ENCODE assay signal across 26 cellular contexts in genomic region chr9:110208031-110208430, GRCh38. TPM values are rescaled to one million over a fixed set of nuclear protein-coding genes. Genes with fewer than 3 reads are reported as not detected.
A peak's percentile ranks its signal among the peaks of the same experiment; 100 is the strongest.
DNase-seq lines count a peak whose midpoint lies in the region; ATAC-seq and TF ChIP-seq lines count a peak whose summit lies in the region.
"Had no signal": no experiment of that assay in that cellular context is flagged by ENCODE, and none has a peak within 500 bp of the region (broad histone marks: within the 10 kb centered on the region; RNA-seq: fewer than 3 reads in every experiment).

A gene with protein sequence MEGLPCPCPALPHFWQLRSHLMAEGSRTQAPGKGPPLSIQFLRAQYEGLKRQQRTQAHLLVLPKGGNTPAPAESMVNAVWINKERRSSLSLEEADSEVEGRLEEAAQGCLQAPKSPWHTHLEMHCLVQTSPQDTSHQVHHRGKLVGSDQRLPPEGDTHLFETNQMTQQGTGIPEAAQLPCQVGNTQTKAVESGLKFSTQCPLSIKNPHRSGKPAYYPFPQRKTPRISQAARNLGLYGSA (minus strand): TSS chr9:110208159. CDS start chr9:110207579, 580 bp downstream.

- no peaks in the 10 kb centered on the region for H3K36me3 Mint-ChIP-seq in dendritic cell treated with granulocyte-macrophage colony-stimulating factor and Interleukin-4, amounts not matched to agents 40 ng/mL and 50 ng/mL, for 4 days (ENCODE audit: low read depth)
- H3K36me3 Mint-ChIP-seq in activated T-cell treated with anti-CD3 and anti-CD28 coated beads, Interleukin-2, amount 50 U/mL, for 72 hours (ENCODE audit: insufficient read depth in 2 of 2), result no peaks in the 10 kb centered on the region
- H3K36me3 Mint-ChIP-seq: activated naive CD8-positive, alpha-beta T cell; stimulated activated memory B cell treated with anti-CD40 and anti-IgM and Interleukin-4, amounts not matched to agents 10 μg/mL and 1 μg/mL and 100 μg/mL, for 72 hours had no signal

- TF ChIP-seq EP300 in Ishikawa (IDR thresholded peaks at IDR 0.05; ENCODE audit: borderline replicate concordance) (no peak), stomach (IDR thresholded peaks at IDR 0.05) (no peak)

- H3K9me3 ChIP-seq in lower lobe of right lung (no peaks in the 10 kb centered on the region), stomach (no peaks in the 10 kb centered on the region)
- H3K9me3 ChIP-seq: sigmoid colon, tibial nerve had no signal

- 29 to 65% (median 37%) methylated on average over 9 of the region's 9 CpGs for WGBS in stomach, 5 donors

- TF ChIP-seq CTCF in lower lobe of right lung (IDR thresholded peaks at IDR 0.05) (no peak), stomach (IDR thresholded peaks at IDR 0.05) (no peak)

- intact Hi-C loops in dendritic cell treated with granulocyte-macrophage colony-stimulating factor and Interleukin-4, amounts not matched to agents 40 ng/mL and 50 ng/mL, for 4 days (cut with micrococcal nuclease), result no loop called here
- intact Hi-C loops in lower lobe of right lung (cut with DNase I) (no loop called here), stomach (cut with DNase I; ENCODE audit: low total_unique reads) (no loop called here)

- no peaks in the 10 kb centered on the region for H3K9me3 Mint-ChIP-seq in dendritic cell treated with granulocyte-macrophage colony-stimulating factor and Interleukin-4, amounts not matched to agents 40 ng/mL and 50 ng/mL, for 4 days
- peaks cover 0 to 2% of the 10 kb centered on the region in 2 donors for H3K9me3 Mint-ChIP-seq in activated T-cell treated with anti-CD3 and anti-CD28 coated beads, Interleukin-2, amount 50 U/mL, for 72 hours
- H3K9me3 Mint-ChIP-seq: effector memory CD8-positive, alpha-beta T cell; IgD-negative memory B cell had no signal

- ATAC-seq in lower lobe of right lung, result peak; percentile 63 to 64
- no peak for ATAC-seq in GM18520 (IDR thresholded peaks at IDR 0.05; ENCODE audit: unreplicated experiment)
- no peak for ATAC-seq in activated T-cell treated with anti-CD3 and anti-CD28 coated beads, Interleukin-2, amount 50 U/mL, for 72 hours (replicated peaks in 1 of 2)
- ATAC-seq: effector memory CD8-positive, alpha-beta T cell; left cardiac atrium; stimulated activated memory B cell treated with anti-CD40 and anti-IgM and Interleukin-4, amounts not matched to agents 10 μg/mL and 1 μg/mL and 100 μg/mL, for 72 hours had no signal

- H3K4me1 Mint-ChIP-seq in dendritic cell treated with granulocyte-macrophage colony-stimulating factor and Interleukin-4, amounts not matched to agents 40 ng/mL and 50 ng/mL, for 4 days (ENCODE audit: low read depth), result no peaks in the 10 kb centered on the region
- no peaks in the 10 kb centered on the region for H3K4me1 Mint-ChIP-seq in activated T-cell treated with anti-CD3 and anti-CD28 coated beads, Interleukin-2, amount 50 U/mL, for 72 hours (ENCODE audit: low read depth)
- H3K4me1 Mint-ChIP-seq: stimulated activated memory B cell treated with anti-CD40 and anti-IgM and Interleukin-4, amounts not matched to agents 10 μg/mL and 1 μg/mL and 100 μg/mL, for 72 hours had no signal

- H3K4me3 ChIP-seq in lower lobe of right lung, result peak within 1 kb of the TSS; percentile 43
- peak within 1 kb of the TSS; percentile 23 to 40 (median 36) for H3K4me3 ChIP-seq in stomach
- H3K4me3 ChIP-seq: GM23248, sigmoid colon, tibial nerve had no signal

- H3K27ac Mint-ChIP-seq in dendritic cell treated with granulocyte-macrophage colony-stimulating factor and Interleukin-4, amounts not matched to agents 40 ng/mL and 50 ng/mL, for 4 days, result peak within 1 kb of the TSS; percentile 10
- H3K27ac Mint-ChIP-seq in activated T-cell treated with anti-CD3 and anti-CD28 coated beads, Interleukin-2, amount 50 U/mL, for 72 hours, result no peak within 1 kb of the TSS
- H3K27ac Mint-ChIP-seq: activated naive CD8-positive, alpha-beta T cell; effector memory CD8-positive, alpha-beta T cell; IgD-negative memory B cell; stimulated activated memory B cell treated with anti-CD40 and anti-IgM and Interleukin-4, amounts not matched to agents 10 μg/mL and 1 μg/mL and 100 μg/mL, for 72 hours had no signal

- H3K27me3 Mint-ChIP-seq in dendritic cell treated with granulocyte-macrophage colony-stimulating factor and Interleukin-4, amounts not matched to agents 40 ng/mL and 50 ng/mL, for 4 days, result peaks cover 9% of the 10 kb centered on the region
- H3K27me3 Mint-ChIP-seq in activated T-cell treated with anti-CD3 and anti-CD28 coated beads, Interleukin-2, amount 50 U/mL, for 72 hours (ENCODE audit: low read depth), result peaks cover 31% of the 10 kb centered on the region
- H3K27me3 Mint-ChIP-seq: activated naive CD8-positive, alpha-beta T cell had no signal

- H3K4me3 Mint-ChIP-seq in dendritic cell treated with granulocyte-macrophage colony-stimulating factor and Interleukin-4, amounts not matched to agents 40 ng/mL and 50 ng/mL, for 4 days, result no peak within 1 kb of the TSS
- no peak within 1 kb of the TSS for H3K4me3 Mint-ChIP-seq in activated T-cell treated with anti-CD3 and anti-CD28 coated beads, Interleukin-2, amount 50 U/mL, for 72 hours
- H3K4me3 Mint-ChIP-seq: activated naive CD8-positive, alpha-beta T cell; effector memory CD8-positive, alpha-beta T cell; IgD-negative memory B cell; stimulated activated memory B cell treated with anti-CD40 and anti-IgM and Interleukin-4, amounts not matched to agents 10 μg/mL and 1 μg/mL and 100 μg/mL, for 72 hours had no signal

- H3K36me3 ChIP-seq in lower lobe of right lung (no peaks in the 10 kb centered on the region), stomach (no peaks in the 10 kb centered on the region)
- H3K36me3 ChIP-seq: sigmoid colon, tibial nerve had no signal

- H3K4me1 ChIP-seq in lower lobe of right lung (no peaks in the 10 kb centered on the region), stomach (peaks cover 0 to 21% (median 13%) of the 10 kb centered on the region in 4 donors)
- H3K4me1 ChIP-seq: sigmoid colon, tibial nerve had no signal

- no peak for TF ChIP-seq RAD21 in Ishikawa (IDR thresholded peaks at IDR 0.05; ENCODE audit: low read depth)

- no peak for TF ChIP-seq POLR2A in stomach (IDR thresholded peaks at IDR 0.05)

- H3K27me3 ChIP-seq in lower lobe of right lung (ENCODE audit: low read depth) (no peaks in the 10 kb centered on the region), stomach (peaks cover 0 to 10% (median 0%) of the 10 kb centered on the region in 3 donors)
- H3K27me3 ChIP-seq: sigmoid colon had no signal

- peak within 1 kb of the TSS; percentile 85 for H3K27ac ChIP-seq in lower lobe of right lung
- peak within 1 kb of the TSS; percentile 89 to 93 (median 91) for H3K27ac ChIP-seq in stomach
- H3K27ac ChIP-seq: GM23248, sigmoid colon had no signal

- DNase-seq in lower lobe of right lung, result peak; percentile 72
- peak; percentile 88 for DNase-seq in stomach
- no peak for DNase-seq in NCI-H1092 (lab: John Stamatoyannopoulos, UW)
- no peak for DNase-seq in EL
- no peak for DNase-seq in activated T-cell treated with anti-CD3 and anti-CD28 coated beads, Interleukin-2, amount 50 U/mL, for 72 hours
- DNase-seq: activated CD4-positive, alpha-beta T cell treated with anti-CD3 and anti-CD28 coated beads for 1 hour; AML-193; effector memory CD8-positive, alpha-beta T cell; GM23248; left cardiac atrium; NCI-H2171 treated with DMSO at 0.1 percent for 48 hours; NCI-H82; occipital lobe; OCI-M1; SHP77 treated with DMSO at 0.1 percent for 48 hours; sigmoid colon had no signal

TF ChIP-seq in Ishikawa, 13 proteins besides CTCF, POLR2A, EP300 and RAD21:
- TF ChIP-seq NFIC (IDR thresholded peaks at IDR 0.05) (peak; percentile 39; the same call in 1 of the 2 replicates), TAF1 (IDR thresholded peaks at IDR 0.05; ENCODE audit: low read depth) (no peak)
TF ChIP-seq in Ishikawa: peak in this region for 1.

RNA-seq across cellular contexts. Expression of the gene that starts here (rescaled TPM):
- 26.1 TPM for total RNA-seq in lower lobe of right lung
- 10 to 100 TPM in 3 of 5 donors, 1 to 10 TPM in 1, not detected in 1; 1.7 to 26.8 (median 16.2) TPM for total RNA-seq in stomach
- polyA plus RNA-seq in stomach, result 10 to 100 TPM; 11.6 to 18.1 (median 17.0) TPM
- not detected for total RNA-seq in activated T-cell treated with anti-CD3 and anti-CD28 coated beads, Interleukin-2, amount 50 U/mL, for 72 hours
- total RNA-seq: chondrocyte, glomerular endothelial cell, GM23248, left cardiac atrium, occipital lobe, sigmoid colon, tibial nerve had no signal
- polyA plus RNA-seq: fibroblast of lung, GM23248, IgD-negative memory B cell had no signal

Comparison
In these comparisons a context has a peak if more than half of its experiments do, and no peak if none do; other contexts are left out.
1. ATAC-seq: peak in lower lobe of right lung (2 of 2); none in GM18520 (single experiment) and activated T-cell treated with anti-CD3 and anti-CD28 coated beads, Interleukin-2, amount 50 U/mL, for 72 hours (0 of 2).
2. DNase-seq: peak in lower lobe of right lung (single experiment) and stomach (single experiment); none in NCI-H1092 (single experiment), EL (single experiment) and activated T-cell treated with anti-CD3 and anti-CD28 coated beads, Interleukin-2, amount 50 U/mL, for 72 hours (0 of 2).